ENCODE assay signal across 1 cellular context in the genomic region with DNA sequence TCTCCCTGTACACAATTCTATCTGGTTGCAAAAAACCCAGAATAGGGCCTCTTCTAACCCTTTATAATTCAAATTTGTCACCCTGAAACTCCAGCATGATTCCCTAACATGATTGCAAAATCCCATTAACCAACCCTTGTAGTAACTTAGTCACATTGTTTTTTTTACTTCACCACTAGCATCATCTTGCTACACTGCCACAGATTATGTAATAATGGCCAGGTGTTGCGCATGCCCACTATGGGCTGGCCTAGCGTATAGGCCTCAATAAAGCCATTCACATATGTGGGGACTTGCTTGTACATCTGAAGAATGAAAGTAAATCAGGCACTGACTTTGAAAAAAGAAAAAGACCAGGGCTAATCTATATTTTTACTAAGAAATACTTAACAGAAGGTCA.
TF ChIP-seq lines count a peak whose summit lies in the region.

No MANE protein-coding gene starts in this region.

TF ChIP-seq in GM23338, 12 proteins besides CTCF, POLR2A, EP300 and RAD21 (continued from another document):
- TF ChIP-seq ZNF114 (CRISPR knock-in tag; IDR thresholded peaks at IDR 0.05) (no peak), STAT1 (IDR thresholded peaks at IDR 0.05; ENCODE audit: unreplicated experiment) (no peak), JUNB (IDR thresholded peaks at IDR 0.05; ENCODE audit: unreplicated experiment) (no peak), POLR2AphosphoS5 (IDR thresholded peaks at IDR 0.05; ENCODE audit: low read depth) (no peak)
- TF ChIP-seq, protein P1, sequence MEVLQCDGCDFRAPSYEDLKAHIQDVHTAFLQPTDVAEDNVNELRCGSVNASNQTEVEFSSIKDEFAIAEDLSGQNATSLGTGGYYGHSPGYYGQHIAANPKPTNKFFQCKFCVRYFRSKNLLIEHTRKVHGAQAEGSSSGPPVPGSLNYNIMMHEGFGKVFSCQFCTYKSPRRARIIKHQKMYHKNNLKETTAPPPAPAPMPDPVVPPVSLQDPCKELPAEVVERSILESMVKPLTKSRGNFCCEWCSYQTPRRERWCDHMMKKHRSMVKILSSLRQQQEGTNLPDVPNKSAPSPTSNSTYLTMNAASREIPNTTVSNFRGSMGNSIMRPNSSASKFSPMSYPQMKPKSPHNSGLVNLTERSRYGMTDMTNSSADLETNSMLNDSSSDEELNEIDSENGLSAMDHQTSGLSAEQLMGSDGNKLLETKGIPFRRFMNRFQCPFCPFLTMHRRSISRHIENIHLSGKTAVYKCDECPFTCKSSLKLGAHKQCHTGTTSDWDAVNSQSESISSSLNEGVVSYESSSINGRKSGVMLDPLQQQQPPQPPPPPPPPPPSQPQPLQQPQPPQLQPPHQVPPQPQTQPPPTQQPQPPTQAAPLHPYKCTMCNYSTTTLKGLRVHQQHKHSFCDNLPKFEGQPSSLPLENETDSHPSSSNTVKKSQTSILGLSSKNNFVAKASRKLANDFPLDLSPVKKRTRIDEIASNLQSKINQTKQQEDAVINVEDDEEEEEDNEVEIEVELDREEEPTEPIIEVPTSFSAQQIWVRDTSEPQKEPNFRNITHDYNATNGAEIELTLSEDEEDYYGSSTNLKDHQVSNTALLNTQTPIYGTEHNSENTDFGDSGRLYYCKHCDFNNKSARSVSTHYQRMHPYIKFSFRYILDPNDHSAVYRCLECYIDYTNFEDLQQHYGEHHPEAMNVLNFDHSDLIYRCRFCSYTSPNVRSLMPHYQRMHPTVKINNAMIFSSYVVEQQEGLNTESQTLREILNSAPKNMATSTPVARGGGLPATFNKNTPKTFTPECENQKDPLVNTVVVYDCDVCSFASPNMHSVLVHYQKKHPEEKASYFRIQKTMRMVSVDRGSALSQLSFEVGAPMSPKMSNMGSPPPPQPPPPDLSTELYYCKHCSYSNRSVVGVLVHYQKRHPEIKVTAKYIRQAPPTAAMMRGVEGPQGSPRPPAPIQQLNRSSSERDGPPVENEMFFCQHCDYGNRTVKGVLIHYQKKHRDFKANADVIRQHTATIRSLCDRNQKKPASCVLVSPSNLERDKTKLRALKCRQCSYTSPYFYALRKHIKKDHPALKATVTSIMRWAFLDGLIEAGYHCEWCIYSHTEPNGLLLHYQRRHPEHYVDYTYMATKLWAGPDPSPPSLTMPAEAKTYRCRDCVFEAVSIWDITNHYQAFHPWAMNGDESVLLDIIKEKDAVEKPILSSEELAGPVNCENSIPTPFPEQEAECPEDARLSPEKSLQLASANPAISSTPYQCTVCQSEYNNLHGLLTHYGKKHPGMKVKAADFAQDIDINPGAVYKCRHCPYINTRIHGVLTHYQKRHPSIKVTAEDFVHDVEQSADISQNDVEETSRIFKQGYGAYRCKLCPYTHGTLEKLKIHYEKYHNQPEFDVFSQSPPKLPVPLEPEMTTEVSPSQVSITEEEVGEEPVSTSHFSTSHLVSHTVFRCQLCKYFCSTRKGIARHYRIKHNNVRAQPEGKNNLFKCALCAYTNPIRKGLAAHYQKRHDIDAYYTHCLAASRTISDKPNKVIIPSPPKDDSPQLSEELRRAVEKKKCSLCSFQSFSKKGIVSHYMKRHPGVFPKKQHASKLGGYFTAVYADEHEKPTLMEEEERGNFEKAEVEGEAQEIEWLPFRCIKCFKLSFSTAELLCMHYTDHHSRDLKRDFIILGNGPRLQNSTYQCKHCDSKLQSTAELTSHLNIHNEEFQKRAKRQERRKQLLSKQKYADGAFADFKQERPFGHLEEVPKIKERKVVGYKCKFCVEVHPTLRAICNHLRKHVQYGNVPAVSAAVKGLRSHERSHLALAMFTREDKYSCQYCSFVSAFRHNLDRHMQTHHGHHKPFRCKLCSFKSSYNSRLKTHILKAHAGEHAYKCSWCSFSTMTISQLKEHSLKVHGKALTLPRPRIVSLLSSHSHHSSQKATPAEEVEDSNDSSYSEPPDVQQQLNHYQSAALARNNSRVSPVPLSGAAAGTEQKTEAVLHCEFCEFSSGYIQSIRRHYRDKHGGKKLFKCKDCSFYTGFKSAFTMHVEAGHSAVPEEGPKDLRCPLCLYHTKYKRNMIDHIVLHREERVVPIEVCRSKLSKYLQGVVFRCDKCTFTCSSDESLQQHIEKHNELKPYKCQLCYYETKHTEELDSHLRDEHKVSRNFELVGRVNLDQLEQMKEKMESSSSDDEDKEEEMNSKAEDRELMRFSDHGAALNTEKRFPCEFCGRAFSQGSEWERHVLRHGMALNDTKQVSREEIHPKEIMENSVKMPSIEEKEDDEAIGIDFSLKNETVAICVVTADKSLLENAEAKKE (CRISPR knock-in tag; IDR thresholded peaks at IDR 0.05) = no peak
- TF ChIP-seq, protein P2, sequence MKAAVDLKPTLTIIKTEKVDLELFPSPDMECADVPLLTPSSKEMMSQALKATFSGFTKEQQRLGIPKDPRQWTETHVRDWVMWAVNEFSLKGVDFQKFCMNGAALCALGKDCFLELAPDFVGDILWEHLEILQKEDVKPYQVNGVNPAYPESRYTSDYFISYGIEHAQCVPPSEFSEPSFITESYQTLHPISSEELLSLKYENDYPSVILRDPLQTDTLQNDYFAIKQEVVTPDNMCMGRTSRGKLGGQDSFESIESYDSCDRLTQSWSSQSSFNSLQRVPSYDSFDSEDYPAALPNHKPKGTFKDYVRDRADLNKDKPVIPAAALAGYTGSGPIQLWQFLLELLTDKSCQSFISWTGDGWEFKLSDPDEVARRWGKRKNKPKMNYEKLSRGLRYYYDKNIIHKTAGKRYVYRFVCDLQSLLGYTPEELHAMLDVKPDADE (IDR thresholded peaks at IDR 0.05) = no peak
